In genomic region chr10:72337039-72337629, GRCh38 we compare ENCODE assay signal across 1 cellular context.
A peak's percentile ranks its signal among the peaks of the same experiment; 100 is the strongest.
TF ChIP-seq lines count a peak whose summit lies in the region.

No MANE protein-coding gene starts in this region.

TF ChIP-seq in K562, 482 proteins besides CTCF, POLR2A, EP300 and RAD21 (continued from another document):
- TF ChIP-seq DEAF1 (CRISPR knock-in tag; IDR thresholded peaks at IDR 0.05) (peak; percentile 91), ARID3A (IDR thresholded peaks at IDR 0.05; ENCODE audit: borderline replicate concordance, low read depth, low read length) (no peak), SAP30 (IDR thresholded peaks at IDR 0.05; ENCODE audit: borderline replicate concordance, insufficient read depth, low read depth, low read length, poor library complexity, severe bottlenecking) (no peak), ZNF766 (CRISPR knock-in tag; conservative IDR thresholded peaks at IDR 0.05) (no peak), RBM39 (optimal IDR thresholded peaks at IDR 0.05; ENCODE audit: low read depth, low read length) (peak; percentile 78), MLLT1 (IDR thresholded peaks at IDR 0.05) (no peak), DNMT1 (IDR thresholded peaks at IDR 0.05) (0 out of 2 replicates have a peak, but pooled peaks have one; percentile 55), SIX5 (IDR thresholded peaks at IDR 0.05; ENCODE audit: borderline replicate concordance in 1 of 2, insufficient read depth in 1 of 2, low read depth in 1 of 2, low read length in 2 of 2) (no peak), NR2C2 (CRISPR knock-in tag; IDR thresholded peaks at IDR 0.05) (no peak), NR2C2 (tag; IDR thresholded peaks at IDR 0.05) (no peak), SIN3A (IDR thresholded peaks at IDR 0.05; ENCODE audit: borderline replicate concordance in 2 of 2, control insufficient read depth in 1 of 2, low read depth in 2 of 2, low read length in 2 of 2) (0 out of 4 replicates have a peak, but pooled peaks of 1 of the 2 experiments have one; percentile 38), ZNF780A (CRISPR knock-in tag; IDR thresholded peaks at IDR 0.05) (no peak), NR4A1 (CRISPR knock-in tag; IDR thresholded peaks at IDR 0.05) (no peak), NR4A1 (tag; IDR thresholded peaks at IDR 0.05) (no peak)
- TF ChIP-seq, protein P1, sequence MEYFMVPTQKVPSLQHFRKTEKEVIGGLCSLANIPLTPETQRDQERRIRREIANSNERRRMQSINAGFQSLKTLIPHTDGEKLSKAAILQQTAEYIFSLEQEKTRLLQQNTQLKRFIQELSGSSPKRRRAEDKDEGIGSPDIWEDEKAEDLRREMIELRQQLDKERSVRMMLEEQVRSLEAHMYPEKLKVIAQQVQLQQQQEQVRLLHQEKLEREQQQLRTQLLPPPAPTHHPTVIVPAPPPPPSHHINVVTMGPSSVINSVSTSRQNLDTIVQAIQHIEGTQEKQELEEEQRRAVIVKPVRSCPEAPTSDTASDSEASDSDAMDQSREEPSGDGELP (CRISPR knock-in tag; IDR thresholded peaks at IDR 0.05; ENCODE audit: borderline replicate concordance), result peak; percentile 75
